ENCODE assay signal across 1 cellular context in genomic region chr17:7213895-7214299, GRCh38.
TF ChIP-seq lines count a peak whose summit lies in the region.

No MANE protein-coding gene starts in this region.

TF ChIP-seq in K562, 482 proteins besides CTCF, POLR2A, EP300 and RAD21 (continued from another document):
- TF ChIP-seq ZBTB40 (IDR thresholded peaks at IDR 0.05) (no peak), ZBTB40 (CRISPR knock-in tag; IDR thresholded peaks at IDR 0.05) (no peak), SMAD3 (CRISPR knock-in tag; conservative IDR thresholded peaks at IDR 0.05) (no peak), FOXO4 (CRISPR knock-in tag; IDR thresholded peaks at IDR 0.05) (no peak), CREB3L1 (IDR thresholded peaks at IDR 0.05; ENCODE audit: borderline replicate concordance, low read depth) (no peak), THRA (IDR thresholded peaks at IDR 0.05) (no peak), KLF13 (tag; IDR thresholded peaks at IDR 0.05; ENCODE audit: borderline replicate concordance, low read depth) (no peak), ZNF124 (CRISPR knock-in tag; IDR thresholded peaks at IDR 0.05) (no peak), CREM (IDR thresholded peaks at IDR 0.05; ENCODE audit: low read depth) (no peak), ZNF609 (CRISPR knock-in tag; IDR thresholded peaks at IDR 0.05; ENCODE audit: borderline replicate concordance) (no peak), ZNF764 (CRISPR knock-in tag; IDR thresholded peaks at IDR 0.05; ENCODE audit: low read depth) (no peak), TBP (optimal IDR thresholded peaks at IDR 0.05; ENCODE audit: low read depth, low read length) (peak; percentile 13), BHLHE40 (IDR thresholded peaks at IDR 0.05; ENCODE audit: low read length) (no peak), TSC22D4 (tag; IDR thresholded peaks at IDR 0.05) (no peak), ZZZ3 (IDR thresholded peaks at IDR 0.05) (no peak), SIRT6 (IDR thresholded peaks at IDR 0.05; ENCODE audit: low read depth, low read length) (no peak), NCOA6 (IDR thresholded peaks at IDR 0.05) (no peak), BCLAF1 (IDR thresholded peaks at IDR 0.05; ENCODE audit: borderline replicate concordance in 1 of 2, control insufficient read depth in 1 of 2, low read depth in 2 of 2, low read length in 1 of 2) (no peak), USF2 (CRISPR knock-in tag; IDR thresholded peaks at IDR 0.05) (no peak), BRCA1 (IDR thresholded peaks at IDR 0.05) (no peak), BRCA1 (CRISPR knock-in tag; IDR thresholded peaks at IDR 0.05) (no peak), FOXA3 (CRISPR knock-in tag; conservative IDR thresholded peaks at IDR 0.05 in 1 of 2, IDR thresholded peaks at IDR 0.05 in 1 of 2) (no peak)
